10 cellular contexts compared by ENCODE assay signal in the genomic region with DNA sequence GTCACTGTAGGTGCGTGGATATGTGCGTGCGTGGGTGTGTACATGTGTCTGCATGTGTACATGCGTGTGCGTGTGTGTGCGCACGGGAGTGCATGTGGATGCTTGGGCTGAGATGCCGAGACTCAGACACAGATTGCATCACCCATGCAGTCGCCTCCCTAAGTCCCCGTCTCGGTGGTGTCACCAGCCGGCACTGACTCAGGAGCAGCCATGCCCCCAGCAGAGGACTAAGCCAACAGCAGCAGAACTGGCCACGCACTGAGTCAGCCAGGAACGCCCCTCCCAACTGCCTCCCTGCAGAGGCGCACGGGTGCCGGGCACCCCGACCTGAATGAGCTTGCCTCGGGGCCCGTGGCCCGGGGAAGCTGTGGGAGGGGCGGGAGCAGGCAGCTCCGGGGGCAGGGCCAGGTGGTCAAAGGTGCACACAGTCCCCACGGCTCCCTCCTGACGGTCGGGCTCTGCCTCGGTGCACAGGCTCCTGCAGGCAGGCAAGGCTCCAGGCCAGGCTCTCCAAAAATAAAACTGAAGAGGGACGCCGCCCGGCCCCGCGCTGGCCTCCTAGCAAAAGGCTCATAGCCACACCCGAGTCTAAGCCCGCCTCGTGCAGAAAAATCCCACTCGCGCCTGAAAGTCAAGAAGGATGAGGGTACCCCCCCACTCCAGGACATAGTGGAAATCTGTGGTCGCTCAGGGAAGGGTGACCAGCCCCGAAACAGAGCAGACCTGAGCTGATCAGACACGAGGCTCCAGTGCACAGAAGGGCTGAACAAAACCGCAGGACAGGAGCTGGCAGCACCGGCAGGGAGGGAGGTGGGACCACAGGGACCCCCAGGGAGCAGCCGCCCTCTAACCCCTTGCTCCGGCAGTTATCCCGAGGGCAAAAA. TPM values are rescaled to one million over a fixed set of nuclear protein-coding genes. Genes with fewer than 3 reads are reported as not detected.
A peak's percentile ranks its signal among the peaks of the same experiment; 100 is the strongest.
DNase-seq lines count a peak whose midpoint lies in the region; TF ChIP-seq lines count a peak whose summit lies in the region.
"Had no signal": no experiment of that assay in that cellular context is flagged by ENCODE, and none has a peak within 500 bp of the region (broad histone marks: within the 10 kb centered on the region; RNA-seq: fewer than 3 reads in every experiment).

No MANE protein-coding gene starts in this region.

- peak overlapping the region; percentile 34 for H3K9ac ChIP-seq in mucosa of stomach (ENCODE audit: low read length)
- H3K9ac ChIP-seq: KMS-11, parathyroid adenoma had no signal

- TF ChIP-seq CTCF in BE2C (IDR thresholded peaks at IDR 0.05; ENCODE audit: low read depth, low read length) (no peak), NB4 (IDR thresholded peaks at IDR 0.05; ENCODE audit: low read depth, low read length) (no peak)

- H3K9me3 ChIP-seq in BE2C (no peaks in the 10 kb centered on the region), mucosa of stomach (ENCODE audit: control insufficient read depth, low read length) (no peaks in the 10 kb centered on the region)

- H3K27me3 ChIP-seq in BE2C (no peaks in the 10 kb centered on the region), mucosa of stomach (ENCODE audit: control insufficient read depth, insufficient read depth, low read length) (no peaks in the 10 kb centered on the region)

- TF ChIP-seq POLR2A in NB4 (IDR thresholded peaks at IDR 0.05; ENCODE audit: extremely low read depth, insufficient read length) = peak; percentile 58

- H3K4me3 ChIP-seq in BE2C (ENCODE audit: low read depth, low read length) (peak overlapping the region; percentile 43), NB4 (ENCODE audit: low read depth, low read length) (peak overlapping the region; percentile 53), mucosa of stomach (ENCODE audit: low read length) (no peak overlapping the region)

- DNase-seq in BE2C = peak; percentile 45
- DNase-seq in NB4 (ENCODE audit: low read depth) = peak; percentile 94
- DNase-seq in NCI-H2029 (lab: John Stamatoyannopoulos, UW) = no peak
- no peak for DNase-seq in NCI-H2029 treated with DMSO at 0.1 percent for 48 hours (lab: John Stamatoyannopoulos, UW)
- DNase-seq in foreskin melanocyte = no peak
- DNase-seq in NCI-H524 treated with DMSO at 0.1 percent for 48 hours (lab: John Stamatoyannopoulos, UW) = no peak

- H3K4me1 ChIP-seq in BE2C = no peaks in the 10 kb centered on the region; the same call in 1 of the 2 replicates
- H3K4me1 ChIP-seq in mucosa of stomach (ENCODE audit: control insufficient read depth, insufficient read depth, low read length) = peaks cover 9% of the 10 kb centered on the region
- H3K4me1 ChIP-seq: parathyroid adenoma had no signal

- no peaks in the 10 kb centered on the region for H3K36me3 ChIP-seq in BE2C
- H3K36me3 ChIP-seq in mucosa of stomach (ENCODE audit: control insufficient read depth, insufficient read depth, low read length) = no peaks in the 10 kb centered on the region

- H3K27ac ChIP-seq in cingulate gyrus (ENCODE audit: low read depth, low read length) = peak overlapping the region; percentile 35
- H3K27ac ChIP-seq: KMS-11, parathyroid adenoma had no signal

RNA-seq across cellular contexts. Expression of gene GADD45B, which starts 49.2 kb away (rescaled TPM):
- 18.1 TPM for polyA plus RNA-seq in BE2C (2012; ENCODE audit: insufficient read depth, insufficient read length, low read depth)

Comparison
In these comparisons a context has a peak if more than half of its experiments do, and no peak if none do; other contexts are left out.
1. DNase-seq: peak in BE2C (single experiment) and NB4 (single experiment); none in NCI-H2029 (single experiment), NCI-H2029 treated with DMSO at 0.1 percent for 48 hours (single experiment), foreskin melanocyte (single experiment) and NCI-H524 treated with DMSO at 0.1 percent for 48 hours (single experiment).